ENCODE assay signal across 1 cellular context in the genomic region with DNA sequence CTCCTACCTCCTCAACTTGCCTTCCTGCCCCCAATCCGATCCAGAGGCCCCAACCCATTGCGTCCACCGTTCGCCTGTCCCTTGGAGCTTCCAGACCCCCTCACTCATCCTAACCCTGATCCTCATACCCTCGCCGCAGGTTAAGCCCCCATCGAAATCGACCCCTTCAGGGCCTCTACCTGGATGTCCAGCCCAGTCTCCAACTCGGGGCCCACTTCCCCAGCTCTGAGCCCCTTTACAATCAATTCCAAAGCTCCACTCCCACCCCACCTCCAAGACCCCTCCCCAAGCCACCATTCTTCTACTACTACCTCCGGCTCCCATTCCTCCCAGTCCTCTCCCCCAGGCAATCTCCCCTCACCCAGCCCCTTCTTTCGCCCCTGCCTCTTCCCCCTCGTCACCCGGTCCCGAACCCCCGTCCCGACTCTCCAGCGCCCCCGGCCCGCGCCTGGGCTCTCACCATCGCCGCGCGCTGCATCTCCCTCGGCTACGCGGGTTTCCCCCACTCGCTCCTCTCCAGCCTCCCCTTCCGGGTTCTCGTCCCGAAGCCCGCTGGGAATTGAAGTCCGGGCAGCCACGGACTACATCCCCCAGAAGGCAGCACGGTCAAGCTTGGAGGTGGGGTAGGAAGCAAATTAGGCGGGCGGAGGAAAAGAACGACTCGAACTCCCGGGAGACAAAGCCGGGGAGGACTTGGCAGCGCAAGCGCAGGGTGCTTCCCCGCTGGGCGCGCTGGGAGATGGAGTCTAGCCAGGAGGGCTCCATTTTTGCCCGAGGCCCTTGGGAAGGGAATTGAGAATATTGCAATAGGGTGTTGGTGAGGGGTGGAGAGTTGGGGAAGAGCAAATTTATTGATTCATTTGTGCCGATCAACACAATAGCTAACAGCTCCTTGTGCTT.
A peak's percentile ranks its signal among the peaks of the same experiment; 100 is the strongest.
TF ChIP-seq lines count a peak whose summit lies in the region.

A gene with protein sequence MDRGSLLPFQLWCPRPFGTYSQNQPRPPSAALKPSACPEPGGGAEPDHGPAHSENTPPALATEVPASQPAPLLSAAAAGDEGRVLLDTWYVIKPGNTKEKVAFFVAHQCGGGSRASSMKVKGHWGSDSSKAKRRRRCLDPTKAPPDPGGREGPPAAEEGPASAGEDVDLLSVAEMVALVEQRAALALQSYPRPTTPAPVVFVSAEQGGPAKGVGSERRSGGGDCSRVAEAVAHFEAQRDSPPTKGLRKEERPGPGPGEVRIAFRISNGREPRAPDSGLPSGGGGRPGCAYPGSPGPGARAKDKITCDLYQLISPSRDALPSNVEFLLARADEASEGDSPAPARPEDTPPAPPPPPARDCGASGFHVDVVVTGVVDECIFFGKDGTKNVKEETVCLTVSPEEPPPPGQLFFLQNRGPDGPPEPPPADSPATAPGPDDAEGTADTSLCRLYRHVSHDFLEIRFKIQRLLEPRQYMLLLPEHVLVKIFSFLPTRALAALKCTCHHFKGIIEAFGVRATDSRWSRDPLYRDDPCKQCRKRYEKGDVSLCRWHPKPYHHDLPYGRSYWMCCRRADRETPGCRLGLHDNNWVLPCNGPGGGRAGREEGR (minus strand): TSS at position 508 of the 900 bp plus-strand sequence. CDS start 17,401 bp downstream, outside the sequence.

TF ChIP-seq in HepG2, 621 proteins besides CTCF, POLR2A, EP300 and RAD21 (continued from another document and continues in another):
- TF ChIP-seq, protein P1, sequence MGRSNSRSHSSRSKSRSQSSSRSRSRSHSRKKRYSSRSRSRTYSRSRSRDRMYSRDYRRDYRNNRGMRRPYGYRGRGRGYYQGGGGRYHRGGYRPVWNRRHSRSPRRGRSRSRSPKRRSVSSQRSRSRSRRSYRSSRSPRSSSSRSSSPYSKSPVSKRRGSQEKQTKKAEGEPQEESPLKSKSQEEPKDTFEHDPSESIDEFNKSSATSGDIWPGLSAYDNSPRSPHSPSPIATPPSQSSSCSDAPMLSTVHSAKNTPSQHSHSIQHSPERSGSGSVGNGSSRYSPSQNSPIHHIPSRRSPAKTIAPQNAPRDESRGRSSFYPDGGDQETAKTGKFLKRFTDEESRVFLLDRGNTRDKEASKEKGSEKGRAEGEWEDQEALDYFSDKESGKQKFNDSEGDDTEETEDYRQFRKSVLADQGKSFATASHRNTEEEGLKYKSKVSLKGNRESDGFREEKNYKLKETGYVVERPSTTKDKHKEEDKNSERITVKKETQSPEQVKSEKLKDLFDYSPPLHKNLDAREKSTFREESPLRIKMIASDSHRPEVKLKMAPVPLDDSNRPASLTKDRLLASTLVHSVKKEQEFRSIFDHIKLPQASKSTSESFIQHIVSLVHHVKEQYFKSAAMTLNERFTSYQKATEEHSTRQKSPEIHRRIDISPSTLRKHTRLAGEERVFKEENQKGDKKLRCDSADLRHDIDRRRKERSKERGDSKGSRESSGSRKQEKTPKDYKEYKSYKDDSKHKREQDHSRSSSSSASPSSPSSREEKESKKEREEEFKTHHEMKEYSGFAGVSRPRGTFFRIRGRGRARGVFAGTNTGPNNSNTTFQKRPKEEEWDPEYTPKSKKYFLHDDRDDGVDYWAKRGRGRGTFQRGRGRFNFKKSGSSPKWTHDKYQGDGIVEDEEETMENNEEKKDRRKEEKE (IDR thresholded peaks at IDR 0.05): no peak
- TF ChIP-seq CHD4 (IDR thresholded peaks at IDR 0.05; ENCODE audit: borderline replicate concordance, low read length): no peak
- no peak for TF ChIP-seq ZNF101 (CRISPR knock-in tag; IDR thresholded peaks at IDR 0.05; ENCODE audit: borderline replicate concordance, low read depth)
- TF ChIP-seq SP2 (CRISPR knock-in tag; IDR thresholded peaks at IDR 0.05): 0 out of 2 replicates have a peak, but pooled peaks have one; percentile 47
- TF ChIP-seq, protein P2, sequence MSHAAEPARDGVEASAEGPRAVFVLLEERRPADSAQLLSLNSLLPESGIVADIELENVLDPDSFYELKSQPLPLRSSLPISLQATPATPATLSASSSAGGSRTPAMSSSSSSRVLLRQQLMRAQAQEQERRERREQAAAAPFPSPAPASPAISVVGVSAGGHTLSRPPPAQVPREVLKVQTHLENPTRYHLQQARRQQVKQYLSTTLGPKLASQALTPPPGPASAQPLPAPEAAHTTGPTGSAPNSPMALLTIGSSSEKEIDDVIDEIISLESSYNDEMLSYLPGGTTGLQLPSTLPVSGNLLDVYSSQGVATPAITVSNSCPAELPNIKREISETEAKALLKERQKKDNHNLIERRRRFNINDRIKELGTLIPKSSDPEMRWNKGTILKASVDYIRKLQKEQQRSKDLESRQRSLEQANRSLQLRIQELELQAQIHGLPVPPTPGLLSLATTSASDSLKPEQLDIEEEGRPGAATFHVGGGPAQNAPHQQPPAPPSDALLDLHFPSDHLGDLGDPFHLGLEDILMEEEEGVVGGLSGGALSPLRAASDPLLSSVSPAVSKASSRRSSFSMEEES (CRISPR knock-in tag; IDR thresholded peaks at IDR 0.05): no peak
- TF ChIP-seq CREM (IDR thresholded peaks at IDR 0.05): peak; percentile 97
- no peak for TF ChIP-seq CREM (CRISPR knock-in tag; IDR thresholded peaks at IDR 0.05)
- TF ChIP-seq ZNF761 (CRISPR knock-in tag; conservative IDR thresholded peaks at IDR 0.05): peak; percentile 81; the same call in 1 of the 2 replicates
- peak; percentile 50; the same call in 1 of the 2 replicates for TF ChIP-seq ARNT2 (CRISPR knock-in tag; IDR thresholded peaks at IDR 0.05; ENCODE audit: low read depth)
- TF ChIP-seq FOXM1 (CRISPR knock-in tag; IDR thresholded peaks at IDR 0.05): no peak
- TF ChIP-seq KLF11 (CRISPR knock-in tag; IDR thresholded peaks at IDR 0.05): no peak
- TF ChIP-seq NBN (conservative IDR thresholded peaks at IDR 0.05): no peak
- TF ChIP-seq SMYD3 (CRISPR knock-in tag; IDR thresholded peaks at IDR 0.05): no peak
- TF ChIP-seq ETV5 (CRISPR knock-in tag; IDR thresholded peaks at IDR 0.05; ENCODE audit: borderline replicate concordance): peak; percentile 51; the same call in 1 of the 2 replicates
- TF ChIP-seq, protein P3, sequence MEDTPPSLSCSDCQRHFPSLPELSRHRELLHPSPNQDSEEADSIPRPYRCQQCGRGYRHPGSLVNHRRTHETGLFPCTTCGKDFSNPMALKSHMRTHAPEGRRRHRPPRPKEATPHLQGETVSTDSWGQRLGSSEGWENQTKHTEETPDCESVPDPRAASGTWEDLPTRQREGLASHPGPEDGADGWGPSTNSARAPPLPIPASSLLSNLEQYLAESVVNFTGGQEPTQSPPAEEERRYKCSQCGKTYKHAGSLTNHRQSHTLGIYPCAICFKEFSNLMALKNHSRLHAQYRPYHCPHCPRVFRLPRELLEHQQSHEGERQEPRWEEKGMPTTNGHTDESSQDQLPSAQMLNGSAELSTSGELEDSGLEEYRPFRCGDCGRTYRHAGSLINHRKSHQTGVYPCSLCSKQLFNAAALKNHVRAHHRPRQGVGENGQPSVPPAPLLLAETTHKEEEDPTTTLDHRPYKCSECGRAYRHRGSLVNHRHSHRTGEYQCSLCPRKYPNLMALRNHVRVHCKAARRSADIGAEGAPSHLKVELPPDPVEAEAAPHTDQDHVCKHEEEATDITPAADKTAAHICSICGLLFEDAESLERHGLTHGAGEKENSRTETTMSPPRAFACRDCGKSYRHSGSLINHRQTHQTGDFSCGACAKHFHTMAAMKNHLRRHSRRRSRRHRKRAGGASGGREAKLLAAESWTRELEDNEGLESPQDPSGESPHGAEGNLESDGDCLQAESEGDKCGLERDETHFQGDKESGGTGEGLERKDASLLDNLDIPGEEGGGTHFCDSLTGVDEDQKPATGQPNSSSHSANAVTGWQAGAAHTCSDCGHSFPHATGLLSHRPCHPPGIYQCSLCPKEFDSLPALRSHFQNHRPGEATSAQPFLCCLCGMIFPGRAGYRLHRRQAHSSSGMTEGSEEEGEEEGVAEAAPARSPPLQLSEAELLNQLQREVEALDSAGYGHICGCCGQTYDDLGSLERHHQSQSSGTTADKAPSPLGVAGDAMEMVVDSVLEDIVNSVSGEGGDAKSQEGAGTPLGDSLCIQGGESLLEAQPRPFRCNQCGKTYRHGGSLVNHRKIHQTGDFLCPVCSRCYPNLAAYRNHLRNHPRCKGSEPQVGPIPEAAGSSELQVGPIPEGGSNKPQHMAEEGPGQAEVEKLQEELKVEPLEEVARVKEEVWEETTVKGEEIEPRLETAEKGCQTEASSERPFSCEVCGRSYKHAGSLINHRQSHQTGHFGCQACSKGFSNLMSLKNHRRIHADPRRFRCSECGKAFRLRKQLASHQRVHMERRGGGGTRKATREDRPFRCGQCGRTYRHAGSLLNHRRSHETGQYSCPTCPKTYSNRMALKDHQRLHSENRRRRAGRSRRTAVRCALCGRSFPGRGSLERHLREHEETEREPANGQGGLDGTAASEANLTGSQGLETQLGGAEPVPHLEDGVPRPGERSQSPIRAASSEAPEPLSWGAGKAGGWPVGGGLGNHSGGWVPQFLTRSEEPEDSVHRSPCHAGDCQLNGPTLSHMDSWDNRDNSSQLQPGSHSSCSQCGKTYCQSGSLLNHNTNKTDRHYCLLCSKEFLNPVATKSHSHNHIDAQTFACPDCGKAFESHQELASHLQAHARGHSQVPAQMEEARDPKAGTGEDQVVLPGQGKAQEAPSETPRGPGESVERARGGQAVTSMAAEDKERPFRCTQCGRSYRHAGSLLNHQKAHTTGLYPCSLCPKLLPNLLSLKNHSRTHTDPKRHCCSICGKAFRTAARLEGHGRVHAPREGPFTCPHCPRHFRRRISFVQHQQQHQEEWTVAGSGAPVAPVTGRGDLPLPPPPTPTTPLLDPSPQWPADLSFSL (CRISPR knock-in tag; IDR thresholded peaks at IDR 0.05): no peak
- TF ChIP-seq ZNF580 (CRISPR knock-in tag; IDR thresholded peaks at IDR 0.05; ENCODE audit: borderline replicate concordance, low read depth): no peak
- no peak for TF ChIP-seq STAT5B (CRISPR knock-in tag; IDR thresholded peaks at IDR 0.05)
- peak; percentile 68; the same call in 1 of the 2 replicates for TF ChIP-seq KDM5B (CRISPR knock-in tag; IDR thresholded peaks at IDR 0.05; ENCODE audit: borderline replicate concordance)
- no peak for TF ChIP-seq MAFF (IDR thresholded peaks at IDR 0.05; ENCODE audit: low read depth, low read length)
- no peak; the same call in 1 of the 2 replicates for TF ChIP-seq ZNF263 (CRISPR knock-in tag; IDR thresholded peaks at IDR 0.05)
- TF ChIP-seq ZNF280D (CRISPR knock-in tag; IDR thresholded peaks at IDR 0.05): 0 out of 2 replicates have a peak, but pooled peaks have one; percentile 26
- TF ChIP-seq, protein P4, sequence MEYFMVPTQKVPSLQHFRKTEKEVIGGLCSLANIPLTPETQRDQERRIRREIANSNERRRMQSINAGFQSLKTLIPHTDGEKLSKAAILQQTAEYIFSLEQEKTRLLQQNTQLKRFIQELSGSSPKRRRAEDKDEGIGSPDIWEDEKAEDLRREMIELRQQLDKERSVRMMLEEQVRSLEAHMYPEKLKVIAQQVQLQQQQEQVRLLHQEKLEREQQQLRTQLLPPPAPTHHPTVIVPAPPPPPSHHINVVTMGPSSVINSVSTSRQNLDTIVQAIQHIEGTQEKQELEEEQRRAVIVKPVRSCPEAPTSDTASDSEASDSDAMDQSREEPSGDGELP (IDR thresholded peaks at IDR 0.05; ENCODE audit: borderline replicate concordance, low read depth): peak; percentile 45; the same call in 1 of the 2 replicates
- no peak for TF ChIP-seq ZNF431 (CRISPR knock-in tag; IDR thresholded peaks at IDR 0.05; ENCODE audit: borderline replicate concordance, low read depth)
- no peak for TF ChIP-seq YEATS4 (CRISPR knock-in tag; IDR thresholded peaks at IDR 0.05; ENCODE audit: borderline replicate concordance)
- no peak for TF ChIP-seq ZNF569 (CRISPR knock-in tag; IDR thresholded peaks at IDR 0.05; ENCODE audit: borderline replicate concordance)
- TF ChIP-seq ZNF615 (CRISPR knock-in tag; IDR thresholded peaks at IDR 0.05; ENCODE audit: borderline replicate concordance): no peak
- TF ChIP-seq, protein P5, sequence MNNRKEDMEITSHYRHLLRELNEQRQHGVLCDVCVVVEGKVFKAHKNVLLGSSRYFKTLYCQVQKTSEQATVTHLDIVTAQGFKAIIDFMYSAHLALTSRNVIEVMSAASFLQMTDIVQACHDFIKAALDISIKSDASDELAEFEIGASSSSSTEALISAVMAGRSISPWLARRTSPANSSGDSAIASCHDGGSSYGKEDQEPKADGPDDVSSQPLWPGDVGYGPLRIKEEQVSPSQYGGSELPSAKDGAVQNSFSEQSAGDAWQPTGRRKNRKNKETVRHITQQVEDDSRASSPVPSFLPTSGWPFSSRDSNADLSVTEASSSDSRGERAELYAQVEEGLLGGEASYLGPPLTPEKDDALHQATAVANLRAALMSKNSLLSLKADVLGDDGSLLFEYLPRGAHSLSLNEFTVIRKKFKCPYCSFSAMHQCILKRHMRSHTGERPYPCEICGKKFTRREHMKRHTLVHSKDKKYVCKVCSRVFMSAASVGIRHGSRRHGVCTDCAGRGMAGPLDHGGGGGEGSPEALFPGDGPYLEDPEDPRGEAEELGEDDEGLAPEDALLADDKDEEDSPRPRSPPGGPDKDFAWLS (CRISPR knock-in tag; IDR thresholded peaks at IDR 0.05; ENCODE audit: borderline replicate concordance): no peak
- TF ChIP-seq GABPA (IDR thresholded peaks at IDR 0.05; ENCODE audit: low read depth, low read length): peak; percentile 67
- peak; percentile 93 for TF ChIP-seq GABPA (CRISPR knock-in tag; IDR thresholded peaks at IDR 0.05; ENCODE audit: low read depth)
- TF ChIP-seq ZNF816 (CRISPR knock-in tag; IDR thresholded peaks at IDR 0.05; ENCODE audit: borderline replicate concordance): no peak
- no peak for TF ChIP-seq MZF1 (CRISPR knock-in tag; IDR thresholded peaks at IDR 0.05; ENCODE audit: borderline replicate concordance)
